In genomic region chr3:113745273-113746068, GRCh38 we compare ENCODE assay signal across 8 cellular contexts. TPM values are rescaled to one million over a fixed set of nuclear protein-coding genes. Genes with fewer than 3 reads are reported as not detected.
DNase-seq lines count a peak whose midpoint lies in the region; ATAC-seq lines count a peak whose summit lies in the region.

No MANE protein-coding gene starts in this region.

- peaks cover 62% of the 10 kb centered on the region for H3K4me1 Mint-ChIP-seq in activated CD4-positive, alpha-beta T cell treated with anti-CD3 and anti-CD28 coated beads, Interleukin-2, amount 10 ng/mL, durations not matched to agents 24 days and 14 days

- DNase-seq in Ammon's horn (ENCODE audit: low spot score) (peak; percentile 87), NCI-H526 (lab: John Stamatoyannopoulos, UW) (peak; percentile 63 to 76), cortex of kidney (lab: John Stamatoyannopoulos, UW) (peak; percentile 52), left lobe of liver (ENCODE audit: low spot score) (peak; percentile 71)
- DNase-seq in activated CD4-positive, alpha-beta T cell treated with anti-CD3 and anti-CD28 coated beads, Interleukin-2, amount 10 ng/mL, durations not matched to agents 24 days and 14 days = peak; percentile 93
- DNase-seq in stimulated activated CD4-positive, alpha-beta T cell treated with anti-CD3 and anti-CD28 coated beads, Interleukin-4, amount 100 ng/mL, for 1 hour = peak; percentile 71

- ATAC-seq in GM19351 (IDR thresholded peaks at IDR 0.05; ENCODE audit: unreplicated experiment) (peak; percentile 56), HG03520 (IDR thresholded peaks at IDR 0.05; ENCODE audit: unreplicated experiment) (peak; percentile 46), left lobe of liver (peak; percentile 72)

- H3K9me3 Mint-ChIP-seq in activated CD4-positive, alpha-beta T cell treated with anti-CD3 and anti-CD28 coated beads, Interleukin-2, amount 10 ng/mL, durations not matched to agents 24 days and 14 days = no peaks in the 10 kb centered on the region

- H3K4me3 Mint-ChIP-seq in activated CD4-positive, alpha-beta T cell treated with anti-CD3 and anti-CD28 coated beads, Interleukin-2, amount 10 ng/mL, durations not matched to agents 24 days and 14 days = peak overlapping the region; percentile 89

- no peaks in the 10 kb centered on the region for H3K27me3 Mint-ChIP-seq in activated CD4-positive, alpha-beta T cell treated with anti-CD3 and anti-CD28 coated beads, Interleukin-2, amount 10 ng/mL, durations not matched to agents 24 days and 14 days

- H3K36me3 Mint-ChIP-seq in activated CD4-positive, alpha-beta T cell treated with anti-CD3 and anti-CD28 coated beads, Interleukin-2, amount 10 ng/mL, durations not matched to agents 24 days and 14 days (ENCODE audit: low read depth) = peaks cover 22% of the 10 kb centered on the region

- H3K27ac Mint-ChIP-seq in activated CD4-positive, alpha-beta T cell treated with anti-CD3 and anti-CD28 coated beads, Interleukin-2, amount 10 ng/mL, durations not matched to agents 24 days and 14 days = peak overlapping the region; percentile 99

- intact Hi-C loops in activated CD4-positive, alpha-beta T cell treated with anti-CD3 and anti-CD28 coated beads, Interleukin-2, amount 10 ng/mL, durations not matched to agents 24 days and 14 days (cut with micrococcal nuclease) = loop anchor here (1.0 to 10.0 kb wide), 12 partner anchors 9 to 1183 kb away; partner anchors contain the start of genes CCDC191, QTRT2, SLC35A5 and SPICE1

RNA-seq across cellular contexts. Expression of gene NAA50, which starts 0.6 kb away (rescaled TPM):
- 152 and 153 TPM in 2 replicates for total RNA-seq in activated CD4-positive, alpha-beta T cell treated with anti-CD3 and anti-CD28 coated beads, Interleukin-2, amount 10 ng/mL, durations not matched to agents 24 days and 14 days
- 54.7 TPM for total RNA-seq in left lobe of liver

RNA-seq across cellular contexts. Expression of gene ATP6V1A, which starts 1.4 kb away (rescaled TPM):
- 38.1 and 38.5 TPM in 2 replicates for total RNA-seq in activated CD4-positive, alpha-beta T cell treated with anti-CD3 and anti-CD28 coated beads, Interleukin-2, amount 10 ng/mL, durations not matched to agents 24 days and 14 days
- total RNA-seq in left lobe of liver = 48.8 TPM

RNA-seq across cellular contexts. Expression of gene USF3, which starts 49.0 kb away (rescaled TPM):
- total RNA-seq in activated CD4-positive, alpha-beta T cell treated with anti-CD3 and anti-CD28 coated beads, Interleukin-2, amount 10 ng/mL, durations not matched to agents 24 days and 14 days = 12.9 and 14.2 TPM in 2 replicates
- total RNA-seq in left lobe of liver = 17.9 TPM

Comparison
In these comparisons a context has a peak if more than half of its experiments do, and no peak if none do; other contexts are left out.
1. Peak in every context shown above with its lines: DNase-seq and ATAC-seq.